In genomic region chr15:69472575-69472974, GRCh38 we compare ENCODE assay signal across 17 cellular contexts. TPM values are rescaled to one million over a fixed set of nuclear protein-coding genes. Genes with fewer than 3 reads are reported as not detected.
"Had no signal": no experiment of that assay in that cellular context is flagged by ENCODE, and none has a peak within 500 bp of the region (broad histone marks: within the 10 kb centered on the region; RNA-seq: fewer than 3 reads in every experiment).

No MANE protein-coding gene starts in this region.

- H3K4me3 Mint-ChIP-seq: naive thymus-derived CD4-positive, alpha-beta T cell; nephron progenitor cell; stimulated activated effector memory CD8-positive, alpha-beta T cell treated with anti-CD3 and anti-CD28 coated beads, Interleukin-12 subunit alpha, Interleukin-12 subunit beta, amount 100 ng/mL, for 72 hours; type B pancreatic cell had no signal

- ATAC-seq: esophagus mucosa; gastrocnemius medialis; naive thymus-derived CD4-positive, alpha-beta T cell; right lobe of liver; stimulated activated effector memory CD8-positive, alpha-beta T cell treated with anti-CD3 and anti-CD28 coated beads, Interleukin-12 subunit alpha, Interleukin-12 subunit beta, amount 100 ng/mL, for 72 hours; stimulated activated naive CD8-positive, alpha-beta T cell treated with anti-CD3 and anti-CD28 coated beads, Interleukin-15, Interleukin-2, amounts not matched to agents 100 U/mL and 50 U/mL, for 24 hours had no signal

- H3K27ac ChIP-seq: coronary artery, gastrocnemius medialis, parathyroid adenoma, prostate gland, right lobe of liver, suprapubic skin, thyroid gland had no signal

- H3K9ac ChIP-seq: parathyroid adenoma had no signal

- H3K4me3 ChIP-seq: coronary artery, gastrocnemius medialis, prostate gland, right lobe of liver, suprapubic skin, thyroid gland had no signal

- H3K27me3 ChIP-seq: gastrocnemius medialis, right lobe of liver, suprapubic skin, thyroid gland had no signal

- H3K36me3 ChIP-seq: gastrocnemius medialis, prostate gland, right lobe of liver, suprapubic skin, thyroid gland had no signal

- H3K9me3 Mint-ChIP-seq: naive thymus-derived CD4-positive, alpha-beta T cell; nephron progenitor cell; stimulated activated effector memory CD8-positive, alpha-beta T cell treated with anti-CD3 and anti-CD28 coated beads, Interleukin-12 subunit alpha, Interleukin-12 subunit beta, amount 100 ng/mL, for 72 hours; type B pancreatic cell had no signal

- H3K4me1 ChIP-seq: gastrocnemius medialis, right lobe of liver had no signal

- H3K36me3 Mint-ChIP-seq: naive thymus-derived CD4-positive, alpha-beta T cell; type B pancreatic cell had no signal

- DNase-seq: effector CD4-positive, alpha-beta T cell; gastrocnemius medialis; mesendoderm; nephron progenitor cell; right lobe of liver; stimulated activated CD4-positive, alpha-beta T cell treated with anti-CD3 and anti-CD28 coated beads, Interleukin-4, amount 100 ng/mL, for 1 hour; stimulated activated CD8-positive, alpha-beta memory T cell treated with anti-CD3 and anti-CD28 coated beads, Interleukin-4, amount 100 ng/mL, for 48 hours; stimulated activated naive CD8-positive, alpha-beta T cell treated with anti-CD3 and anti-CD28 coated beads, Interleukin-15, Interleukin-2, amounts not matched to agents 100 U/mL and 50 U/mL, for 24 hours; thyroid gland had no signal

- H3K27me3 Mint-ChIP-seq: type B pancreatic cell had no signal

- H3K9me3 ChIP-seq: gastrocnemius medialis, prostate gland, right lobe of liver, suprapubic skin, thyroid gland had no signal

- H3K27ac Mint-ChIP-seq: naive thymus-derived CD4-positive, alpha-beta T cell; nephron progenitor cell; stimulated activated effector memory CD8-positive, alpha-beta T cell treated with anti-CD3 and anti-CD28 coated beads, Interleukin-12 subunit alpha, Interleukin-12 subunit beta, amount 100 ng/mL, for 72 hours; type B pancreatic cell had no signal

RNA-seq across cellular contexts. Expression of gene KIF23, which starts 58.4 kb away (rescaled TPM):
- polyA plus RNA-seq: naive thymus-derived CD4-positive, alpha-beta T cell had no signal
